Comparison of ENCODE assay signal across 9 cellular contexts in the genomic region with DNA sequence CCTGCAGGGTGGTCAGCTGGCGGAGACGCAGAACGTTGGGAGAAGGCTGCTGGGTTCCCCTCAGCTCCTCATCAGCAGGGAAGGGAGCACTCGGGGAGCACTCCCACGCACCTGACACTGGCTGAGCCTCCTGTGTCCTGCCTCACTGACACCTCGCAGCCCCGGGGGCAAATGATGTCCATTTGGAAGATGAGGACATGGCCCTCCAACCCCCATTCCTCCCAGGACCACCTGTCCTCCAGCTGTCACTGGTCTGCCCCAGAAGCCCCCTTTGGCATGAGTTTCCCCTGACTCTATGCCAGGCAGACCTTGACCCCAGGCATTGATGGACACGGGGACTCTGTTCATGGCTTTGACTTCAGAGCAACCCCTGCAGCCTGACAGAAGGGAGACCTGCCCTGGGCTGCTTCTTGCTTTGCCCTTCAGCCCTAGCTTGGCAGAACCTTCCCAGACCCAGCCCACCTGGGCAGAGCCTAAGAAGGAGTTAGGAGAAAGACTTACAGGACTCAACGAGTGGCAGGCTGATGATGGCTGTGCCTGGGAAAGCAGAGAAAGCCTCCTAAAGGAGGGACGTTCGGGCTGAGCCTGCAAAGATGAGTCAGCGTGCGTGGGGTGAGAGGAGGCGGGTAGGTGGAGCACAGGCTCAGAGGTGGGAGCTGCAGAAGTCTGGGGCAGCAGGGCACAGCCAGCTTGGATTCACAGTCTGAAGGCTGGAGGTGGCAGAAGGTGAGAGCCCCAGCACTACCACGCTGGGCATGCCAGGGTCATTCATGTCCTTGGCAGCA.
A peak's percentile ranks its signal among the peaks of the same experiment; 100 is the strongest.
DNase-seq lines count a peak whose midpoint lies in the region; ATAC-seq and TF ChIP-seq lines count a peak whose summit lies in the region.
"Had no signal": no experiment of that assay in that cellular context is flagged by ENCODE, and none has a peak within 500 bp of the region (broad histone marks: within the 10 kb centered on the region; RNA-seq: fewer than 3 reads in every experiment).

No MANE protein-coding gene starts in this region.

- H3K9me2 ChIP-seq in hepatocyte (replicated peaks; ENCODE audit: insufficient read depth) = no peaks in the 10 kb centered on the region

- no peak overlapping the region for H3K27ac ChIP-seq in hepatocyte

- DNase-seq in ACHN = peak; percentile 67
- DNase-seq in HS-5 (ENCODE audit: low read depth) = peak; percentile 24
- no peak for DNase-seq in activated T-helper 1 cell treated with anti-CD3 and anti-CD28 coated beads, Interleukin-12 subunit alpha, Interleukin-12 subunit beta, Interleukin-2, Interleukin-4 antibody, amounts not matched to agents 30 ng/mL and 10 ng/mL and 1 ng/mL, durations not matched to agents 14 hours and 24 hours and 36 hours (ENCODE audit: low spot score)
- peak; percentile 79 for DNase-seq in hepatocyte (ENCODE audit: low spot score)
- DNase-seq in stimulated activated CD8-positive, alpha-beta memory T cell treated with anti-CD3 and anti-CD28 coated beads, Interleukin-7, amount 100 ng/mL, for 4 hours (ENCODE audit: low read depth in 2 of 2) = peak; percentile 33 to 43
- DNase-seq in NCI-H345 (lab: John Stamatoyannopoulos, UW) = no peak

- no peaks in the 10 kb centered on the region for H3K9me3 ChIP-seq in hepatocyte (ENCODE audit: low read depth)

- WGBS in hepatocyte (ENCODE audit: low lambda C conversion rate, missing lambda C conversion rate) = 41% methylated on average over 15 of the region's 15 CpGs

- peak overlapping the region; percentile 74 for H3K4me2 ChIP-seq in hepatocyte

- H3K4me1 Mint-ChIP-seq in activated T-helper 1 cell treated with anti-CD3 and anti-CD28 coated beads, Interleukin-12 subunit alpha, Interleukin-12 subunit beta, Interleukin-2, Interleukin-4 antibody, amounts not matched to agents 30 ng/mL and 10 ng/mL and 1 ng/mL, durations not matched to agents 14 hours and 24 hours and 36 hours (ENCODE audit: low read depth) = peaks cover 15% of the 10 kb centered on the region

- no peaks in the 10 kb centered on the region for H3K36me3 Mint-ChIP-seq in activated T-helper 1 cell treated with anti-CD3 and anti-CD28 coated beads, Interleukin-12 subunit alpha, Interleukin-12 subunit beta, Interleukin-2, Interleukin-4 antibody, amounts not matched to agents 30 ng/mL and 10 ng/mL and 1 ng/mL, durations not matched to agents 14 hours and 24 hours and 36 hours (ENCODE audit: low read depth)

- no peak overlapping the region for H3K4me3 ChIP-seq in hepatocyte
- H3K4me3 ChIP-seq: lung had no signal

- peaks cover 10% of the 10 kb centered on the region for H3K27me3 Mint-ChIP-seq in activated T-helper 1 cell treated with anti-CD3 and anti-CD28 coated beads, Interleukin-12 subunit alpha, Interleukin-12 subunit beta, Interleukin-2, Interleukin-4 antibody, amounts not matched to agents 30 ng/mL and 10 ng/mL and 1 ng/mL, durations not matched to agents 14 hours and 24 hours and 36 hours (ENCODE audit: insufficient read depth)

- no peak overlapping the region for H3K27ac Mint-ChIP-seq in activated T-helper 1 cell treated with anti-CD3 and anti-CD28 coated beads, Interleukin-12 subunit alpha, Interleukin-12 subunit beta, Interleukin-2, Interleukin-4 antibody, amounts not matched to agents 30 ng/mL and 10 ng/mL and 1 ng/mL, durations not matched to agents 14 hours and 24 hours and 36 hours

- H4K20me1 ChIP-seq in hepatocyte (ENCODE audit: insufficient read depth, poor library complexity, severe bottlenecking) = no peaks in the 10 kb centered on the region

- no peaks in the 10 kb centered on the region for H3K79me2 ChIP-seq in hepatocyte

- intact Hi-C loops in activated T-helper 1 cell treated with anti-CD3 and anti-CD28 coated beads, Interleukin-12 subunit alpha, Interleukin-12 subunit beta, Interleukin-2, Interleukin-4 antibody, amounts not matched to agents 30 ng/mL and 10 ng/mL and 1 ng/mL, durations not matched to agents 14 hours and 24 hours and 36 hours (cut with micrococcal nuclease) = loop anchor here (2.0 to 10.0 kb wide), 2 partner anchors 42 to 190 kb away; no protein-coding TSS in a partner anchor

- peaks cover 6% of the 10 kb centered on the region for H3K4me1 ChIP-seq in hepatocyte (ENCODE audit: insufficient read depth)

- H3K36me3 ChIP-seq in hepatocyte (replicated peaks; ENCODE audit: insufficient read depth, low read depth) = no peaks in the 10 kb centered on the region

- in situ Hi-C loops in ACHN (cut with HindIII; ENCODE audit: low pct_ligation_motif_present, low pct_unique_long_range_greater_than_20kb, low sequenced_read_pairs) = no loop called here

- no peak for TF ChIP-seq CTCF in hepatocyte (IDR thresholded peaks at IDR 0.05; ENCODE audit: poor library complexity)

- peak overlapping the region; percentile 8 for H3K4me3 Mint-ChIP-seq in activated T-helper 1 cell treated with anti-CD3 and anti-CD28 coated beads, Interleukin-12 subunit alpha, Interleukin-12 subunit beta, Interleukin-2, Interleukin-4 antibody, amounts not matched to agents 30 ng/mL and 10 ng/mL and 1 ng/mL, durations not matched to agents 14 hours and 24 hours and 36 hours

- H3K27me3 ChIP-seq in hepatocyte = peaks cover 15% of the 10 kb centered on the region

- H3K9me3 Mint-ChIP-seq in activated T-helper 1 cell treated with anti-CD3 and anti-CD28 coated beads, Interleukin-12 subunit alpha, Interleukin-12 subunit beta, Interleukin-2, Interleukin-4 antibody, amounts not matched to agents 30 ng/mL and 10 ng/mL and 1 ng/mL, durations not matched to agents 14 hours and 24 hours and 36 hours = no peaks in the 10 kb centered on the region

- ATAC-seq in HG03095 (IDR thresholded peaks at IDR 0.05; ENCODE audit: unreplicated experiment) (no peak), HG02885 (IDR thresholded peaks at IDR 0.05; ENCODE audit: poor library complexity, unreplicated experiment) (no peak)

- no peak overlapping the region for H2AFZ ChIP-seq in hepatocyte

Comparison
In these comparisons a context has a peak if more than half of its experiments do, and no peak if none do; other contexts are left out.
1. DNase-seq: peak in ACHN (single experiment), HS-5 (single experiment), hepatocyte (single experiment) and stimulated activated CD8-positive, alpha-beta memory T cell treated with anti-CD3 and anti-CD28 coated beads, Interleukin-7, amount 100 ng/mL, for 4 hours (2 of 2); none in activated T-helper 1 cell treated with anti-CD3 and anti-CD28 coated beads, Interleukin-12 subunit alpha, Interleukin-12 subunit beta, Interleukin-2, Interleukin-4 antibody, amounts not matched to agents 30 ng/mL and 10 ng/mL and 1 ng/mL, durations not matched to agents 14 hours and 24 hours and 36 hours (single experiment) and NCI-H345 (single experiment).